ENCODE assay signal across 1 cellular context in the genomic region with DNA sequence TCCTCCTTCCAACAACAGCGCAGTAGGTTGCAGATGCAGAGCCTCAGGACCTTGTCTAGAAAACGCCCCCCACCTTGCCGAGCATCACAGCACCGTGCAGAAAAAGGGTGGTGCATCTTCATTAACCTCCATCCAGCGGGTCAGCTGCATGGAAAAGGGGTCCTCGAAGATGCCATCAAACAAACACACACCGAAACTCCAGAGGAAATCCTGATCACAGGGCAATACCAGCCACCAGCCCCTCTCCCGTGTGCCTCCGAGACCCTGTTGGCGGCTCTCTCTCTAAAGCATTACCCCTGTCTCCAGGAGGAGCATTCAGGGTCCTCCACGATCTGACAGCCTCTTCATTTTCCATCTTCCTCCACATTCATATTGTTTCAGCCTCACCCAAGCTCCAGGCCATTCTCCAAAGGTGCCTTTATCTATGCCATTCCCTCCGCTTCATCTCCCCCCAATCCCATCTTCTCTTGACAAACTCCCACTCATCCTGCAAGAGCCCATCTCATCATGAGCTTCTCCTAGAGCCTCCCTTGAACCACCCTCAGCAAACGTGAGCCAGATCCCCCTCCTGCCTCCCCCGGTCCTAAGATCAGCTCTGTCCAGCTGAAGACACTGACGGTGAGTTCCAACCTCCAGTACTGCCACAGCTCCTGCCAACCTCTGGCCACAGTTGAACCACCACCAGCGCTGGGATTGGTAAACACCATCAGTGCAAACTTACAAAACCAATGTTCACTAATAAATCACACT.
TF ChIP-seq lines count a peak whose summit lies in the region.

No MANE protein-coding gene starts in this region.

TF ChIP-seq in GM23338, 12 proteins besides CTCF, POLR2A, EP300 and RAD21 (continued from another document):
- TF ChIP-seq, protein P1, sequence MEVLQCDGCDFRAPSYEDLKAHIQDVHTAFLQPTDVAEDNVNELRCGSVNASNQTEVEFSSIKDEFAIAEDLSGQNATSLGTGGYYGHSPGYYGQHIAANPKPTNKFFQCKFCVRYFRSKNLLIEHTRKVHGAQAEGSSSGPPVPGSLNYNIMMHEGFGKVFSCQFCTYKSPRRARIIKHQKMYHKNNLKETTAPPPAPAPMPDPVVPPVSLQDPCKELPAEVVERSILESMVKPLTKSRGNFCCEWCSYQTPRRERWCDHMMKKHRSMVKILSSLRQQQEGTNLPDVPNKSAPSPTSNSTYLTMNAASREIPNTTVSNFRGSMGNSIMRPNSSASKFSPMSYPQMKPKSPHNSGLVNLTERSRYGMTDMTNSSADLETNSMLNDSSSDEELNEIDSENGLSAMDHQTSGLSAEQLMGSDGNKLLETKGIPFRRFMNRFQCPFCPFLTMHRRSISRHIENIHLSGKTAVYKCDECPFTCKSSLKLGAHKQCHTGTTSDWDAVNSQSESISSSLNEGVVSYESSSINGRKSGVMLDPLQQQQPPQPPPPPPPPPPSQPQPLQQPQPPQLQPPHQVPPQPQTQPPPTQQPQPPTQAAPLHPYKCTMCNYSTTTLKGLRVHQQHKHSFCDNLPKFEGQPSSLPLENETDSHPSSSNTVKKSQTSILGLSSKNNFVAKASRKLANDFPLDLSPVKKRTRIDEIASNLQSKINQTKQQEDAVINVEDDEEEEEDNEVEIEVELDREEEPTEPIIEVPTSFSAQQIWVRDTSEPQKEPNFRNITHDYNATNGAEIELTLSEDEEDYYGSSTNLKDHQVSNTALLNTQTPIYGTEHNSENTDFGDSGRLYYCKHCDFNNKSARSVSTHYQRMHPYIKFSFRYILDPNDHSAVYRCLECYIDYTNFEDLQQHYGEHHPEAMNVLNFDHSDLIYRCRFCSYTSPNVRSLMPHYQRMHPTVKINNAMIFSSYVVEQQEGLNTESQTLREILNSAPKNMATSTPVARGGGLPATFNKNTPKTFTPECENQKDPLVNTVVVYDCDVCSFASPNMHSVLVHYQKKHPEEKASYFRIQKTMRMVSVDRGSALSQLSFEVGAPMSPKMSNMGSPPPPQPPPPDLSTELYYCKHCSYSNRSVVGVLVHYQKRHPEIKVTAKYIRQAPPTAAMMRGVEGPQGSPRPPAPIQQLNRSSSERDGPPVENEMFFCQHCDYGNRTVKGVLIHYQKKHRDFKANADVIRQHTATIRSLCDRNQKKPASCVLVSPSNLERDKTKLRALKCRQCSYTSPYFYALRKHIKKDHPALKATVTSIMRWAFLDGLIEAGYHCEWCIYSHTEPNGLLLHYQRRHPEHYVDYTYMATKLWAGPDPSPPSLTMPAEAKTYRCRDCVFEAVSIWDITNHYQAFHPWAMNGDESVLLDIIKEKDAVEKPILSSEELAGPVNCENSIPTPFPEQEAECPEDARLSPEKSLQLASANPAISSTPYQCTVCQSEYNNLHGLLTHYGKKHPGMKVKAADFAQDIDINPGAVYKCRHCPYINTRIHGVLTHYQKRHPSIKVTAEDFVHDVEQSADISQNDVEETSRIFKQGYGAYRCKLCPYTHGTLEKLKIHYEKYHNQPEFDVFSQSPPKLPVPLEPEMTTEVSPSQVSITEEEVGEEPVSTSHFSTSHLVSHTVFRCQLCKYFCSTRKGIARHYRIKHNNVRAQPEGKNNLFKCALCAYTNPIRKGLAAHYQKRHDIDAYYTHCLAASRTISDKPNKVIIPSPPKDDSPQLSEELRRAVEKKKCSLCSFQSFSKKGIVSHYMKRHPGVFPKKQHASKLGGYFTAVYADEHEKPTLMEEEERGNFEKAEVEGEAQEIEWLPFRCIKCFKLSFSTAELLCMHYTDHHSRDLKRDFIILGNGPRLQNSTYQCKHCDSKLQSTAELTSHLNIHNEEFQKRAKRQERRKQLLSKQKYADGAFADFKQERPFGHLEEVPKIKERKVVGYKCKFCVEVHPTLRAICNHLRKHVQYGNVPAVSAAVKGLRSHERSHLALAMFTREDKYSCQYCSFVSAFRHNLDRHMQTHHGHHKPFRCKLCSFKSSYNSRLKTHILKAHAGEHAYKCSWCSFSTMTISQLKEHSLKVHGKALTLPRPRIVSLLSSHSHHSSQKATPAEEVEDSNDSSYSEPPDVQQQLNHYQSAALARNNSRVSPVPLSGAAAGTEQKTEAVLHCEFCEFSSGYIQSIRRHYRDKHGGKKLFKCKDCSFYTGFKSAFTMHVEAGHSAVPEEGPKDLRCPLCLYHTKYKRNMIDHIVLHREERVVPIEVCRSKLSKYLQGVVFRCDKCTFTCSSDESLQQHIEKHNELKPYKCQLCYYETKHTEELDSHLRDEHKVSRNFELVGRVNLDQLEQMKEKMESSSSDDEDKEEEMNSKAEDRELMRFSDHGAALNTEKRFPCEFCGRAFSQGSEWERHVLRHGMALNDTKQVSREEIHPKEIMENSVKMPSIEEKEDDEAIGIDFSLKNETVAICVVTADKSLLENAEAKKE (CRISPR knock-in tag; IDR thresholded peaks at IDR 0.05): no peak
- TF ChIP-seq STAT1 (IDR thresholded peaks at IDR 0.05; ENCODE audit: unreplicated experiment) (no peak), POLR2AphosphoS5 (IDR thresholded peaks at IDR 0.05; ENCODE audit: low read depth) (no peak), EZH2phosphoT487 (IDR thresholded peaks at IDR 0.05; ENCODE audit: unreplicated experiment) (no peak), ZNF331 (CRISPR knock-in tag; IDR thresholded peaks at IDR 0.05; ENCODE audit: low read depth) (no peak), JUNB (IDR thresholded peaks at IDR 0.05; ENCODE audit: unreplicated experiment) (no peak)
- TF ChIP-seq, protein P2, sequence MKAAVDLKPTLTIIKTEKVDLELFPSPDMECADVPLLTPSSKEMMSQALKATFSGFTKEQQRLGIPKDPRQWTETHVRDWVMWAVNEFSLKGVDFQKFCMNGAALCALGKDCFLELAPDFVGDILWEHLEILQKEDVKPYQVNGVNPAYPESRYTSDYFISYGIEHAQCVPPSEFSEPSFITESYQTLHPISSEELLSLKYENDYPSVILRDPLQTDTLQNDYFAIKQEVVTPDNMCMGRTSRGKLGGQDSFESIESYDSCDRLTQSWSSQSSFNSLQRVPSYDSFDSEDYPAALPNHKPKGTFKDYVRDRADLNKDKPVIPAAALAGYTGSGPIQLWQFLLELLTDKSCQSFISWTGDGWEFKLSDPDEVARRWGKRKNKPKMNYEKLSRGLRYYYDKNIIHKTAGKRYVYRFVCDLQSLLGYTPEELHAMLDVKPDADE (IDR thresholded peaks at IDR 0.05): no peak
- TF ChIP-seq, protein P3, sequence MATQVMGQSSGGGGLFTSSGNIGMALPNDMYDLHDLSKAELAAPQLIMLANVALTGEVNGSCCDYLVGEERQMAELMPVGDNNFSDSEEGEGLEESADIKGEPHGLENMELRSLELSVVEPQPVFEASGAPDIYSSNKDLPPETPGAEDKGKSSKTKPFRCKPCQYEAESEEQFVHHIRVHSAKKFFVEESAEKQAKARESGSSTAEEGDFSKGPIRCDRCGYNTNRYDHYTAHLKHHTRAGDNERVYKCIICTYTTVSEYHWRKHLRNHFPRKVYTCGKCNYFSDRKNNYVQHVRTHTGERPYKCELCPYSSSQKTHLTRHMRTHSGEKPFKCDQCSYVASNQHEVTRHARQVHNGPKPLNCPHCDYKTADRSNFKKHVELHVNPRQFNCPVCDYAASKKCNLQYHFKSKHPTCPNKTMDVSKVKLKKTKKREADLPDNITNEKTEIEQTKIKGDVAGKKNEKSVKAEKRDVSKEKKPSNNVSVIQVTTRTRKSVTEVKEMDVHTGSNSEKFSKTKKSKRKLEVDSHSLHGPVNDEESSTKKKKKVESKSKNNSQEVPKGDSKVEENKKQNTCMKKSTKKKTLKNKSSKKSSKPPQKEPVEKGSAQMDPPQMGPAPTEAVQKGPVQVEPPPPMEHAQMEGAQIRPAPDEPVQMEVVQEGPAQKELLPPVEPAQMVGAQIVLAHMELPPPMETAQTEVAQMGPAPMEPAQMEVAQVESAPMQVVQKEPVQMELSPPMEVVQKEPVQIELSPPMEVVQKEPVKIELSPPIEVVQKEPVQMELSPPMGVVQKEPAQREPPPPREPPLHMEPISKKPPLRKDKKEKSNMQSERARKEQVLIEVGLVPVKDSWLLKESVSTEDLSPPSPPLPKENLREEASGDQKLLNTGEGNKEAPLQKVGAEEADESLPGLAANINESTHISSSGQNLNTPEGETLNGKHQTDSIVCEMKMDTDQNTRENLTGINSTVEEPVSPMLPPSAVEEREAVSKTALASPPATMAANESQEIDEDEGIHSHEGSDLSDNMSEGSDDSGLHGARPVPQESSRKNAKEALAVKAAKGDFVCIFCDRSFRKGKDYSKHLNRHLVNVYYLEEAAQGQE (IDR thresholded peaks at IDR 0.05; ENCODE audit: unreplicated experiment): no peak
TF ChIP-seq in GM23338: peak in this region for 0.
